ENCODE assay signal across 23 cellular contexts in the genomic region with DNA sequence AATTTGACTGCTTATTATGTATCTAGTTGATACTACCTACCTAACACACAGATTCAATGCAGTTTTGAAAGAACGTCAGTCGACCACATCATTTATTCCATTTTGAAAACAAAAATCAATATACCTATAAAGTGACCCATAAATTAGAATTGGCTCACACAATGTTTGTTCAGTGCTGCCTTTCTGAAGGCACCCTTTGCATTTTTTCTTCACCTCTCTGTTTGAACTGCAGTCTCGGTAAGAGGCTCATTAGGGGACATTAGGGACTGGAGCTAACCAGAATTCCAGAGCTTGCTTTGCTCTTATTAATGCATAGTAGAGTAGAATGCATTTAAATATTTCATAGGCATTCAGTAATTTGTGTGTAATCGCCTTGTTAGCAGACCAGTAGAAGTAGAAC.
A peak's percentile ranks its signal among the peaks of the same experiment; 100 is the strongest.
DNase-seq lines count a peak whose midpoint lies in the region; ATAC-seq and TF ChIP-seq lines count a peak whose summit lies in the region.
"Had no signal": no experiment of that assay in that cellular context is flagged by ENCODE, and none has a peak within 500 bp of the region (broad histone marks: within the 10 kb centered on the region; RNA-seq: fewer than 3 reads in every experiment).

No MANE protein-coding gene starts in this region.

- no peaks in the 10 kb centered on the region for H3K36me3 Mint-ChIP-seq in GM23338 (ENCODE audit: low read depth)
- H3K36me3 Mint-ChIP-seq: CD8-positive, alpha-beta T cell had no signal

- ATAC-seq in SK-N-SH treated with all-trans-retinoic acid at 6 μM for 48 hours: no peak
- ATAC-seq in GM23338: no peak
- ATAC-seq: CD8-positive, alpha-beta T cell; K562 had no signal

- H3K27me3 Mint-ChIP-seq in GM23338 (ENCODE audit: insufficient read depth, low read depth, poor library complexity): no peaks in the 10 kb centered on the region
- H3K27me3 Mint-ChIP-seq: B cell had no signal

- no peaks in the 10 kb centered on the region for H4K20me1 ChIP-seq in GM23338 (replicated peaks; ENCODE audit: insufficient read depth)

- H3K9me3 Mint-ChIP-seq in GM23338: no peaks in the 10 kb centered on the region
- H3K9me3 Mint-ChIP-seq: CD8-positive, alpha-beta T cell had no signal

- no peak overlapping the region for H3K4me3 Mint-ChIP-seq in GM23338
- H3K4me3 Mint-ChIP-seq: B cell; CD8-positive, alpha-beta T cell had no signal

- H3K79me2 ChIP-seq in GM23338 (replicated peaks; ENCODE audit: insufficient read depth): no peaks in the 10 kb centered on the region

- no peaks in the 10 kb centered on the region for H3F3A ChIP-seq in GM23338 (replicated peaks; ENCODE audit: low read depth)

- peak; percentile 28 for DNase-seq in DMS79 treated with DMSO at 0.1 percent for 48 hours (lab: John Stamatoyannopoulos, UW)
- DNase-seq in DMS79 (lab: John Stamatoyannopoulos, UW): no peak
- DNase-seq in NCI-H1092 treated with DMSO at 0.1 percent for 48 hours (lab: John Stamatoyannopoulos, UW): peak; percentile 77
- DNase-seq in NCI-H345 (lab: John Stamatoyannopoulos, UW): peak; percentile 19
- peak; percentile 47 to 53 for DNase-seq in SHP77 (lab: John Stamatoyannopoulos, UW)
- DNase-seq in iPS-NIHi7 (ENCODE audit: extremely low spot score): no peak
- DNase-seq in GM23338 (ENCODE audit: low spot score): no peak
- DNase-seq: CD8-positive, alpha-beta T cell; DMS 273 treated with DMSO at 0.1 percent for 48 hours; DND-41; Kasumi-1; MV-4-11; NCI-H1436; NCI-H2171 treated with DMSO at 0.1 percent for 48 hours; NCI-H446; NCI-H524 treated with DMSO at 0.1 percent for 48 hours; SJCRH30; T-helper 2 cell had no signal

- no peak overlapping the region for H3K27ac Mint-ChIP-seq in GM23338
- H3K27ac Mint-ChIP-seq: B cell; CD8-positive, alpha-beta T cell had no signal

- no peaks in the 10 kb centered on the region for H3K36me3 ChIP-seq in GM23338 (ENCODE audit: insufficient read depth)

- H2AFZ ChIP-seq in GM23338: no peak overlapping the region

- no peak for TF ChIP-seq CTCF in GM23338 (conservative IDR thresholded peaks at IDR 0.05; ENCODE audit: low read depth in 2 of 2)

- H3K4me1 Mint-ChIP-seq in GM23338: peaks cover 43% of the 10 kb centered on the region
- H3K4me1 Mint-ChIP-seq: B cell had no signal

- no peak overlapping the region for H3K4me3 ChIP-seq in GM23338
- H3K4me3 ChIP-seq: K562, SJCRH30 had no signal

- H3K27me3 ChIP-seq in GM23338 (ENCODE audit: insufficient read depth): no peaks in the 10 kb centered on the region
- H3K27me3 ChIP-seq: SJCRH30 had no signal

- no peaks in the 10 kb centered on the region for H3K9me2 ChIP-seq in GM23338 (ENCODE audit: insufficient read depth)

- H3K4me1 ChIP-seq in GM23338 (ENCODE audit: insufficient read depth): peaks cover 38% of the 10 kb centered on the region
- H3K4me1 ChIP-seq: SJCRH30 had no signal

- no peak overlapping the region for H3K4me2 ChIP-seq in GM23338

- no peak overlapping the region for H3K27ac ChIP-seq in GM23338 (ENCODE audit: low read depth)
- H3K27ac ChIP-seq: 22Rv1, C4-2B, SJCRH30 had no signal

TF ChIP-seq in SK-N-SH treated with all-trans-retinoic acid at 6 μM for 48 hours, 23 proteins besides CTCF, POLR2A, EP300 and RAD21 (continues in another document):
- no peak for TF ChIP-seq BACH2 (CRISPR knock-in tag; IDR thresholded peaks at IDR 0.05; ENCODE audit: borderline replicate concordance)
- TF ChIP-seq ZFP3 (CRISPR knock-in tag; IDR thresholded peaks at IDR 0.05): no peak
- TF ChIP-seq PPARA (CRISPR knock-in tag; IDR thresholded peaks at IDR 0.05; ENCODE audit: borderline replicate concordance): no peak
- TF ChIP-seq ISL1 (CRISPR knock-in tag; IDR thresholded peaks at IDR 0.05): no peak
- TF ChIP-seq, protein P1, sequence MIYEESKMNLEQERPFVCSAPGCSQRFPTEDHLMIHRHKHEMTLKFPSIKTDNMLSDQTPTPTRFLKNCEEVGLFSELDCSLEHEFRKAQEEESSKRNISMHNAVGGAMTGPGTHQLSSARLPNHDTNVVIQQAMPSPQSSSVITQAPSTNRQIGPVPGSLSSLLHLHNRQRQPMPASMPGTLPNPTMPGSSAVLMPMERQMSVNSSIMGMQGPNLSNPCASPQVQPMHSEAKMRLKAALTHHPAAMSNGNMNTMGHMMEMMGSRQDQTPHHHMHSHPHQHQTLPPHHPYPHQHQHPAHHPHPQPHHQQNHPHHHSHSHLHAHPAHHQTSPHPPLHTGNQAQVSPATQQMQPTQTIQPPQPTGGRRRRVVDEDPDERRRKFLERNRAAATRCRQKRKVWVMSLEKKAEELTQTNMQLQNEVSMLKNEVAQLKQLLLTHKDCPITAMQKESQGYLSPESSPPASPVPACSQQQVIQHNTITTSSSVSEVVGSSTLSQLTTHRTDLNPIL (CRISPR knock-in tag; IDR thresholded peaks at IDR 0.05; ENCODE audit: low read depth): no peak
- TF ChIP-seq, protein P2, sequence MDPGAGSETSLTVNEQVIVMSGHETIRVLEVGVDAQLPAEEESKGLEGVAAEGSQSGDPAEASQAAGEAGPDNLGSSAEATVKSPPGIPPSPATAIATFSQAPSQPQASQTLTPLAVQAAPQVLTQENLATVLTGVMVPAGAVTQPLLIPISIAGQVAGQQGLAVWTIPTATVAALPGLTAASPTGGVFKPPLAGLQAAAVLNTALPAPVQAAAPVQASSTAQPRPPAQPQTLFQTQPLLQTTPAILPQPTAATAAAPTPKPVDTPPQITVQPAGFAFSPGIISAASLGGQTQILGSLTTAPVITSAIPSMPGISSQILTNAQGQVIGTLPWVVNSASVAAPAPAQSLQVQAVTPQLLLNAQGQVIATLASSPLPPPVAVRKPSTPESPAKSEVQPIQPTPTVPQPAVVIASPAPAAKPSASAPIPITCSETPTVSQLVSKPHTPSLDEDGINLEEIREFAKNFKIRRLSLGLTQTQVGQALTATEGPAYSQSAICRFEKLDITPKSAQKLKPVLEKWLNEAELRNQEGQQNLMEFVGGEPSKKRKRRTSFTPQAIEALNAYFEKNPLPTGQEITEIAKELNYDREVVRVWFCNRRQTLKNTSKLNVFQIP (CRISPR knock-in tag; IDR thresholded peaks at IDR 0.05; ENCODE audit: borderline replicate concordance, low read depth): no peak

TF ChIP-seq in GM23338, 12 proteins besides CTCF, POLR2A, EP300 and RAD21 (continues in another document):
- TF ChIP-seq, protein P3, sequence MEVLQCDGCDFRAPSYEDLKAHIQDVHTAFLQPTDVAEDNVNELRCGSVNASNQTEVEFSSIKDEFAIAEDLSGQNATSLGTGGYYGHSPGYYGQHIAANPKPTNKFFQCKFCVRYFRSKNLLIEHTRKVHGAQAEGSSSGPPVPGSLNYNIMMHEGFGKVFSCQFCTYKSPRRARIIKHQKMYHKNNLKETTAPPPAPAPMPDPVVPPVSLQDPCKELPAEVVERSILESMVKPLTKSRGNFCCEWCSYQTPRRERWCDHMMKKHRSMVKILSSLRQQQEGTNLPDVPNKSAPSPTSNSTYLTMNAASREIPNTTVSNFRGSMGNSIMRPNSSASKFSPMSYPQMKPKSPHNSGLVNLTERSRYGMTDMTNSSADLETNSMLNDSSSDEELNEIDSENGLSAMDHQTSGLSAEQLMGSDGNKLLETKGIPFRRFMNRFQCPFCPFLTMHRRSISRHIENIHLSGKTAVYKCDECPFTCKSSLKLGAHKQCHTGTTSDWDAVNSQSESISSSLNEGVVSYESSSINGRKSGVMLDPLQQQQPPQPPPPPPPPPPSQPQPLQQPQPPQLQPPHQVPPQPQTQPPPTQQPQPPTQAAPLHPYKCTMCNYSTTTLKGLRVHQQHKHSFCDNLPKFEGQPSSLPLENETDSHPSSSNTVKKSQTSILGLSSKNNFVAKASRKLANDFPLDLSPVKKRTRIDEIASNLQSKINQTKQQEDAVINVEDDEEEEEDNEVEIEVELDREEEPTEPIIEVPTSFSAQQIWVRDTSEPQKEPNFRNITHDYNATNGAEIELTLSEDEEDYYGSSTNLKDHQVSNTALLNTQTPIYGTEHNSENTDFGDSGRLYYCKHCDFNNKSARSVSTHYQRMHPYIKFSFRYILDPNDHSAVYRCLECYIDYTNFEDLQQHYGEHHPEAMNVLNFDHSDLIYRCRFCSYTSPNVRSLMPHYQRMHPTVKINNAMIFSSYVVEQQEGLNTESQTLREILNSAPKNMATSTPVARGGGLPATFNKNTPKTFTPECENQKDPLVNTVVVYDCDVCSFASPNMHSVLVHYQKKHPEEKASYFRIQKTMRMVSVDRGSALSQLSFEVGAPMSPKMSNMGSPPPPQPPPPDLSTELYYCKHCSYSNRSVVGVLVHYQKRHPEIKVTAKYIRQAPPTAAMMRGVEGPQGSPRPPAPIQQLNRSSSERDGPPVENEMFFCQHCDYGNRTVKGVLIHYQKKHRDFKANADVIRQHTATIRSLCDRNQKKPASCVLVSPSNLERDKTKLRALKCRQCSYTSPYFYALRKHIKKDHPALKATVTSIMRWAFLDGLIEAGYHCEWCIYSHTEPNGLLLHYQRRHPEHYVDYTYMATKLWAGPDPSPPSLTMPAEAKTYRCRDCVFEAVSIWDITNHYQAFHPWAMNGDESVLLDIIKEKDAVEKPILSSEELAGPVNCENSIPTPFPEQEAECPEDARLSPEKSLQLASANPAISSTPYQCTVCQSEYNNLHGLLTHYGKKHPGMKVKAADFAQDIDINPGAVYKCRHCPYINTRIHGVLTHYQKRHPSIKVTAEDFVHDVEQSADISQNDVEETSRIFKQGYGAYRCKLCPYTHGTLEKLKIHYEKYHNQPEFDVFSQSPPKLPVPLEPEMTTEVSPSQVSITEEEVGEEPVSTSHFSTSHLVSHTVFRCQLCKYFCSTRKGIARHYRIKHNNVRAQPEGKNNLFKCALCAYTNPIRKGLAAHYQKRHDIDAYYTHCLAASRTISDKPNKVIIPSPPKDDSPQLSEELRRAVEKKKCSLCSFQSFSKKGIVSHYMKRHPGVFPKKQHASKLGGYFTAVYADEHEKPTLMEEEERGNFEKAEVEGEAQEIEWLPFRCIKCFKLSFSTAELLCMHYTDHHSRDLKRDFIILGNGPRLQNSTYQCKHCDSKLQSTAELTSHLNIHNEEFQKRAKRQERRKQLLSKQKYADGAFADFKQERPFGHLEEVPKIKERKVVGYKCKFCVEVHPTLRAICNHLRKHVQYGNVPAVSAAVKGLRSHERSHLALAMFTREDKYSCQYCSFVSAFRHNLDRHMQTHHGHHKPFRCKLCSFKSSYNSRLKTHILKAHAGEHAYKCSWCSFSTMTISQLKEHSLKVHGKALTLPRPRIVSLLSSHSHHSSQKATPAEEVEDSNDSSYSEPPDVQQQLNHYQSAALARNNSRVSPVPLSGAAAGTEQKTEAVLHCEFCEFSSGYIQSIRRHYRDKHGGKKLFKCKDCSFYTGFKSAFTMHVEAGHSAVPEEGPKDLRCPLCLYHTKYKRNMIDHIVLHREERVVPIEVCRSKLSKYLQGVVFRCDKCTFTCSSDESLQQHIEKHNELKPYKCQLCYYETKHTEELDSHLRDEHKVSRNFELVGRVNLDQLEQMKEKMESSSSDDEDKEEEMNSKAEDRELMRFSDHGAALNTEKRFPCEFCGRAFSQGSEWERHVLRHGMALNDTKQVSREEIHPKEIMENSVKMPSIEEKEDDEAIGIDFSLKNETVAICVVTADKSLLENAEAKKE (CRISPR knock-in tag; IDR thresholded peaks at IDR 0.05): no peak
- TF ChIP-seq POLR2AphosphoS5 (IDR thresholded peaks at IDR 0.05; ENCODE audit: low read depth): no peak
- no peak for TF ChIP-seq NANOG (IDR thresholded peaks at IDR 0.05; ENCODE audit: borderline replicate concordance)
- TF ChIP-seq CREB1 (CRISPR knock-in tag; IDR thresholded peaks at IDR 0.05; ENCODE audit: low read depth): no peak
- no peak for TF ChIP-seq JUNB (IDR thresholded peaks at IDR 0.05; ENCODE audit: unreplicated experiment)

Comparison
In these comparisons a context has a peak if more than half of its experiments do, and no peak if none do; other contexts are left out.
1. DNase-seq: peak in DMS79 treated with DMSO at 0.1 percent for 48 hours (single experiment), NCI-H1092 treated with DMSO at 0.1 percent for 48 hours (single experiment), NCI-H345 (single experiment) and SHP77 (2 of 2); none in DMS79 (single experiment), iPS-NIHi7 (single experiment) and GM23338 (single experiment).